Comparison of ENCODE assay signal across 16 cellular contexts in the genomic region with DNA sequence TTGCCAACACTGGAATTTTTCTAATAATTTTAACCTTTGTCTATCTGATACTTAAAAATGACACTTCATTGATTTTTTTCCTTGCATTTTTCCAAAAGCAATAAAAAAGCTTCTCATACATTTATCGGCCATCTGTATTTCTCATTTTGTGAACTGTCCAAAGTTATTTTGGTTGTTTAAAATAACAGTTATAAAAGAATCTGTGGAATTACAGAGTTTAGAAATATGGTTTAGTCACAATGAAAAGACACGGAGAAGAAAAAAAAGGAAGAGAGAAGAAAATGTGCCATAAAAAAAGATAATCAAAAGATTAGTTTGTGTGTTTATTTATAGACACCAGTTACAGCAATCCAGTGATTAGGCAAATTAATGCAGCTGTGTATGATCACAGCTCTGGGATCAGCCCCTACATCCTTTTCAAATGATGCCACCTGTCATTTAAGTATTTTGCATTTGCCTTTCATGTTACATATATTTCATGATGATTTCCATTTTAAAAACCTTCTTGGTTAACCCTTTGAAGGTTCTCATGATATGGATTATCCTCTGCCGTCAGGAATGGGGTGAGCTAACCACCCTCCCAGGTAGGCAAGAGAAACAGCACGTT.
DNase-seq lines count a peak whose midpoint lies in the region; ATAC-seq and TF ChIP-seq lines count a peak whose summit lies in the region.
"Had no signal": no experiment of that assay in that cellular context is flagged by ENCODE, and none has a peak within 500 bp of the region (broad histone marks: within the 10 kb centered on the region; RNA-seq: fewer than 3 reads in every experiment).

No MANE protein-coding gene starts in this region.

- peak overlapping the region; percentile 56 for H3K4me3 ChIP-seq in DOHH2 (ENCODE audit: low read length)
- H3K4me3 ChIP-seq in mesendoderm (ENCODE audit: low read length) = no peak overlapping the region
- H3K4me3 ChIP-seq: HAP-1, K562 had no signal

- H3F3A ChIP-seq in DOHH2 (ENCODE audit: control insufficient read depth, insufficient read depth) = peaks cover 42% of the 10 kb centered on the region

- H3K9ac ChIP-seq in mesendoderm (ENCODE audit: low read length) = no peak overlapping the region

- H3K9me3 ChIP-seq in DOHH2 (ENCODE audit: control insufficient read depth, insufficient read depth, low read length) = no peaks in the 10 kb centered on the region
- H3K9me3 ChIP-seq: HAP-1 had no signal

- DNase-seq in MV-4-11 (lab: John Stamatoyannopoulos, UW) = peak; percentile 26
- DNase-seq in naive B cell = no peak
- no peak for DNase-seq in GM20000 (ENCODE audit: low spot score)
- DNase-seq in mesendoderm = no peak
- DNase-seq in erythroblast (lab: John Stamatoyannopoulos, UW) = no peak
- DNase-seq: ACHN; CD4-positive, alpha-beta memory T cell; DND-41; NCI-H1092; NCI-H345 had no signal

- no peak overlapping the region for H3K4ac ChIP-seq in mesendoderm (ENCODE audit: low read depth, low read length)

- peaks cover 82% of the 10 kb centered on the region for H3K4me1 Mint-ChIP-seq in activated naive CD8-positive, alpha-beta T cell (ENCODE audit: low read depth)
- peaks cover 49 to 89% (median 71%) of the 10 kb centered on the region in 3 donors for H3K4me1 Mint-ChIP-seq in naive B cell

- H3K4me1 ChIP-seq in DOHH2 (ENCODE audit: control insufficient read depth, low read length) (peaks cover 95% of the 10 kb centered on the region), mesendoderm (ENCODE audit: control insufficient read depth, low read depth, low read length) (no peaks in the 10 kb centered on the region)
- H3K4me1 ChIP-seq: HAP-1 had no signal

- no peaks in the 10 kb centered on the region for H3K79me1 ChIP-seq in mesendoderm (ENCODE audit: low read length)

- no peak overlapping the region for H4K5ac ChIP-seq in mesendoderm (ENCODE audit: low read length)

- H2AK5ac ChIP-seq in mesendoderm (ENCODE audit: low read length) = no peak overlapping the region

- ATAC-seq in naive B cell (ENCODE audit: low read depth in 2 of 2) (no peak), HG02763 (IDR thresholded peaks at IDR 0.05; ENCODE audit: unreplicated experiment) (no peak)
- ATAC-seq: K562 had no signal

- H4K8ac ChIP-seq in mesendoderm (ENCODE audit: low read depth, low read length) = no peak overlapping the region

- H3K9me3 Mint-ChIP-seq in activated naive CD8-positive, alpha-beta T cell (ENCODE audit: low read depth) = no peaks in the 10 kb centered on the region
- H3K9me3 Mint-ChIP-seq in naive B cell = peaks cover 0 to 4% (median 0%) of the 10 kb centered on the region in 7 donors
- H3K9me3 Mint-ChIP-seq: CD4-positive, alpha-beta memory T cell had no signal

- H3K4me2 ChIP-seq in DOHH2 (ENCODE audit: low read length) = peak overlapping the region; percentile 69
- H3K4me2 ChIP-seq in mesendoderm (ENCODE audit: low read length) = no peak overlapping the region

- no peak overlapping the region for H3K18ac ChIP-seq in mesendoderm (ENCODE audit: low read length)

- H3K4me3 Mint-ChIP-seq in activated naive CD8-positive, alpha-beta T cell = no peak overlapping the region
- H3K4me3 Mint-ChIP-seq in naive B cell = peak overlapping the region in 4 of 8 donors; percentile 12 to 39 (median 24)
- H3K4me3 Mint-ChIP-seq: B cell; CD4-positive, alpha-beta memory T cell had no signal

- peaks cover 24% of the 10 kb centered on the region for H3K36me3 Mint-ChIP-seq in activated naive CD8-positive, alpha-beta T cell
- peaks cover 19 to 41% of the 10 kb centered on the region in 2 donors for H3K36me3 Mint-ChIP-seq in naive B cell

- H3K36me3 ChIP-seq in DOHH2 (ENCODE audit: control insufficient read depth, low read length) = peaks cover 79% of the 10 kb centered on the region
- H3K36me3 ChIP-seq in mesendoderm (ENCODE audit: control insufficient read depth, insufficient read depth, low read length) = no peaks in the 10 kb centered on the region
- H3K36me3 ChIP-seq: HAP-1 had no signal

- no peaks in the 10 kb centered on the region for H3K9me2 ChIP-seq in DOHH2 (replicated peaks; ENCODE audit: control insufficient read depth, low read length)

- H3K27ac ChIP-seq in DOHH2 (ENCODE audit: low read depth, low read length) (peak overlapping the region; percentile 69), mesendoderm (ENCODE audit: low read depth, low read length) (no peak overlapping the region)

- H3K27me3 ChIP-seq in DOHH2 (ENCODE audit: control insufficient read depth, low read length) = no peaks in the 10 kb centered on the region
- no peaks in the 10 kb centered on the region for H3K27me3 ChIP-seq in mesendoderm (ENCODE audit: insufficient read depth, low read length, poor library complexity)

- H3K79me2 ChIP-seq in DOHH2 (ENCODE audit: control insufficient read depth, low read length) (peaks cover 99% of the 10 kb centered on the region), mesendoderm (ENCODE audit: control insufficient read depth, insufficient read depth, low read length) (no peaks in the 10 kb centered on the region)

- H4K20me1 ChIP-seq in DOHH2 (ENCODE audit: control insufficient read depth, insufficient read depth, low read depth, low read length) = peaks cover 47% of the 10 kb centered on the region

- no peak overlapping the region for H2BK120ac ChIP-seq in mesendoderm (ENCODE audit: low read depth, low read length)

- TF ChIP-seq POLR2A in erythroblast (IDR thresholded peaks at IDR 0.05; ENCODE audit: low read length) = no peak

- WGBS in mesendoderm (ENCODE audit: extremely low coverage, insufficient coverage, low lambda C conversion rate) = no CpG with 5 or more reads among the region's 4 CpGs

- H3K56ac ChIP-seq in mesendoderm (ENCODE audit: low read length) = no peak overlapping the region

- TF ChIP-seq CTCF in DOHH2 (IDR thresholded peaks at IDR 0.05; ENCODE audit: low read depth, low read length, poor library complexity, severe bottlenecking) (no peak), GM20000 (IDR thresholded peaks at IDR 0.05; ENCODE audit: extremely low read depth, missing control alignments) (no peak)

- no peak overlapping the region for H3K23ac ChIP-seq in mesendoderm (ENCODE audit: low read length)

- no peaks in the 10 kb centered on the region for H3K27me3 Mint-ChIP-seq in activated naive CD8-positive, alpha-beta T cell
- H3K27me3 Mint-ChIP-seq in naive B cell = no peaks in the 10 kb centered on the region
- H3K27me3 Mint-ChIP-seq: B cell; CD4-positive, alpha-beta memory T cell had no signal

- H2BK5ac ChIP-seq in mesendoderm (ENCODE audit: low read length) = no peak overlapping the region

- H2BK15ac ChIP-seq in mesendoderm (replicated peaks; ENCODE audit: low read depth) = no peak overlapping the region

- peak overlapping the region; percentile 81 for H3K27ac Mint-ChIP-seq in activated naive CD8-positive, alpha-beta T cell
- H3K27ac Mint-ChIP-seq in naive B cell = peak overlapping the region in 4 of 6 donors; percentile 53 to 89 (median 78)
